11 cellular contexts compared by ENCODE assay signal in the genomic region with DNA sequence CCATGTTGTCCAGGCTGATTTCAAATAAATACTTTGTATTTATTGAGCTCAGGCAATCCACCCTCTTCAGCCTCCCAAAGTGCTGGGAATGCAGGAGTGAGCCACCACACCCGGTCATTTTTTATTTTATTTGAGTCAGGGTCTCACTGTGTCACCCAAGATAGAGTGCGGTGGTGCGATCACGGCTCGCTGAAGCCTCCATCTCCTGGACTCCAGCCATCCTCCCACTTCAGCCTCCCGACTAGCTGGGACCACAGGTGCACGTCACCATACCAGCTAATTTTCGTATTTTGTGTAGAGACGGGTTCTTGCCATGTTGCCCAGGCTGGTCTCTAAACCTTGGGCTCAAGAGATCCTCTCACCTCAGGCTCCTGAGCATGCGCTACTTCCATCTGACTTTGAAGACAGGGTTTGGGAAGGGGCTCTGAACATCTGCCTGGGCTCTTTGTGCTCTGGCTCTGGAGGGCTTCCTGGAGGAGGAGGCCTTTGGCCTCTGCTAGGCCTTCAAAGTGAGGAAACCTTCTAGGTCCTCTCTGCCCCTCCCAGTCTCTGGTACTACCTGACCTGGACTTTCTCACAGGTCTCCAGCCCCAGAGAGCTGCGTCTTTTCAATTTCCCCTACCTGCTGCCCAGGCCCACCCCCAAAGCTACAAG. TPM values are rescaled to one million over a fixed set of nuclear protein-coding genes. Genes with fewer than 3 reads are reported as not detected.
DNase-seq lines count a peak whose midpoint lies in the region; ATAC-seq and TF ChIP-seq lines count a peak whose summit lies in the region.
"Had no signal": no experiment of that assay in that cellular context is flagged by ENCODE, and none has a peak within 500 bp of the region (broad histone marks: within the 10 kb centered on the region; RNA-seq: fewer than 3 reads in every experiment).

No MANE protein-coding gene starts in this region.

- H3K4me3 Mint-ChIP-seq in CD8-positive, alpha-beta memory T cell: peak overlapping the region in 6 of 7 donors; percentile 5 to 70 (median 23)
- H3K4me3 Mint-ChIP-seq: activated T-cell treated with anti-CD3 and anti-CD28 coated beads, Interleukin-2, amount 50 U/mL, for 4 hours; CD4-positive, alpha-beta T cell had no signal

- H2BK12ac ChIP-seq in trophoblast cell (ENCODE audit: low read length): no peak overlapping the region

- H3K79me2 ChIP-seq in PC-3 (ENCODE audit: low read length) (no peaks in the 10 kb centered on the region), trophoblast cell (ENCODE audit: control insufficient read depth, insufficient read depth, low read length, poor library complexity) (no peaks in the 10 kb centered on the region)

- peaks cover 0 to 3% (median 0%) of the 10 kb centered on the region in 3 donors for H3K4me1 Mint-ChIP-seq in CD8-positive, alpha-beta memory T cell

- H3K4me3 ChIP-seq in CD8-positive, alpha-beta memory T cell (ENCODE audit: low read length): peak overlapping the region; percentile 22
- H3K4me3 ChIP-seq in PC-3 (ENCODE audit: low read length) (peak overlapping the region; percentile 58; the same call in 1 of the 2 replicates), left ventricle myocardium inferior (peak overlapping the region; percentile 74), trophoblast cell (ENCODE audit: low read depth, low read length) (no peak overlapping the region)

- no peak overlapping the region for H2BK5ac ChIP-seq in trophoblast cell (ENCODE audit: low read depth, low read length, poor library complexity)

- H3K27me3 ChIP-seq in CD8-positive, alpha-beta memory T cell (ENCODE audit: insufficient read depth, low read length, poor library complexity, severe bottlenecking): peaks cover 5% of the 10 kb centered on the region
- no peaks in the 10 kb centered on the region for H3K27me3 ChIP-seq in PC-3 (ENCODE audit: low read length)
- no peaks in the 10 kb centered on the region for H3K27me3 ChIP-seq in left ventricle myocardium inferior (ENCODE audit: low read depth)
- H3K27me3 ChIP-seq in trophoblast cell (ENCODE audit: insufficient read depth, low read length): no peaks in the 10 kb centered on the region

- peak overlapping the region; percentile 24 for H3K27ac ChIP-seq in CD8-positive, alpha-beta memory T cell (ENCODE audit: low read depth, low read length)
- H3K27ac ChIP-seq in PC-3 (ENCODE audit: low read length) (no peak overlapping the region), left ventricle myocardium inferior (replicated peaks) (peak overlapping the region; percentile 97), trophoblast cell (ENCODE audit: low read depth, low read length) (no peak overlapping the region)

- peak overlapping the region; percentile 17 for H4K91ac ChIP-seq in trophoblast cell (ENCODE audit: low read depth, low read length)

- peaks cover 6% of the 10 kb centered on the region for H3K79me1 ChIP-seq in trophoblast cell (ENCODE audit: low read length)

- H2AK5ac ChIP-seq in trophoblast cell (ENCODE audit: low read length): peak overlapping the region; percentile 21

- peak overlapping the region; percentile 26 for H3K18ac ChIP-seq in trophoblast cell (ENCODE audit: low read length)

- intact Hi-C loops in PC-3 (cut with micrococcal nuclease): no loop called here
- intact Hi-C loops in left ventricle myocardium inferior (cut with micrococcal nuclease): no loop called here

- no peak overlapping the region for H3K27ac Mint-ChIP-seq in CD8-positive, alpha-beta memory T cell
- H3K27ac Mint-ChIP-seq: CD4-positive, alpha-beta T cell had no signal

- DNase-seq in CD8-positive, alpha-beta memory T cell: no peak
- DNase-seq in PC-3 (no peak), left ventricle myocardium inferior (no peak), trophoblast cell (no peak), HT-29 (ENCODE audit: low spot score) (no peak), COLO829 (ENCODE audit: low spot score) (no peak)
- no peak for DNase-seq in activated CD4-positive, alpha-beta T cell treated with anti-CD3 and anti-CD28 coated beads, Interleukin-2, amount 50 U/mL, for 4 hours
- DNase-seq: NCI-H2029 treated with DMSO at 0.1 percent for 48 hours had no signal

- H4K20me1 ChIP-seq in PC-3 (ENCODE audit: low read length): no peaks in the 10 kb centered on the region

- CTCF ChIA-PET in CD8-positive, alpha-beta memory T cell (lab: Charles Lee): interaction anchor here (1.2 kb wide), 1 partner anchor 10 kb away, joined by 3 read pairs; no protein-coding TSS in a partner anchor
- CTCF ChIA-PET in PC-3 (lab: Charles Lee): no interaction called here

- no peaks in the 10 kb centered on the region for H3K36me3 Mint-ChIP-seq in CD8-positive, alpha-beta memory T cell

- no peak overlapping the region for H3K23ac ChIP-seq in trophoblast cell (ENCODE audit: low read length)

- ATAC-seq in PC-3 (no peak), HG03460 (IDR thresholded peaks at IDR 0.05; ENCODE audit: unreplicated experiment) (no peak)

- no peak overlapping the region for H3K4ac ChIP-seq in trophoblast cell (ENCODE audit: low read depth, low read length)

- TF ChIP-seq CTCF in PC-3 (conservative IDR thresholded peaks at IDR 0.05; ENCODE audit: low read depth, low read length): no peak
- TF ChIP-seq CTCF in left ventricle myocardium inferior (IDR thresholded peaks at IDR 0.05; ENCODE audit: borderline replicate concordance): no peak

- H3K9me3 Mint-ChIP-seq in CD8-positive, alpha-beta memory T cell: no peaks in the 10 kb centered on the region
- H3K9me3 Mint-ChIP-seq: activated T-cell treated with anti-CD3 and anti-CD28 coated beads, Interleukin-2, amount 50 U/mL, for 4 hours; CD4-positive, alpha-beta T cell had no signal

- peak overlapping the region; percentile 72; the same call in 1 of the 2 replicates for H2AFZ ChIP-seq in PC-3 (ENCODE audit: low read length)
- H2AFZ ChIP-seq in trophoblast cell (ENCODE audit: insufficient read depth, low read length, poor library complexity): no peak overlapping the region

- no TSS peak for BruUV-seq in PC-3 (replicated peaks; lab: Mats Ljungman, UMichigan)

- WGBS in trophoblast cell (ENCODE audit: extremely low coverage, insufficient coverage, insufficient read length): no CpG with 5 or more reads among the region's 11 CpGs

- no peaks in the 10 kb centered on the region for H3K9me3 ChIP-seq in CD8-positive, alpha-beta memory T cell (ENCODE audit: low read length)
- no peaks in the 10 kb centered on the region for H3K9me3 ChIP-seq in PC-3 (ENCODE audit: low read length)
- no peaks in the 10 kb centered on the region for H3K9me3 ChIP-seq in left ventricle myocardium inferior (replicated peaks)
- H3K9me3 ChIP-seq in trophoblast cell (ENCODE audit: insufficient read depth, low read depth, low read length): peaks cover 4% of the 10 kb centered on the region

- H3K27me3 Mint-ChIP-seq in CD8-positive, alpha-beta memory T cell: peaks cover 17 to 35% of the 10 kb centered on the region in 2 donors

- POLR2A ChIA-PET in CD8-positive, alpha-beta memory T cell (lab: Charles Lee): interaction anchor here (0.5 kb wide), 1 partner anchor 47 kb away, joined by 5 read pairs; no protein-coding TSS in a partner anchor
- POLR2A ChIA-PET in PC-3 (lab: Charles Lee; ENCODE audit: unreplicated experiment): no interaction called here

- no peak overlapping the region for H3K9ac ChIP-seq in PC-3 (ENCODE audit: low read length)
- no peak overlapping the region for H3K9ac ChIP-seq in trophoblast cell (ENCODE audit: low read length)

- peak overlapping the region; percentile 3 for H4K8ac ChIP-seq in trophoblast cell (ENCODE audit: low read depth, low read length)

- no peaks in the 10 kb centered on the region for H3K9me2 ChIP-seq in PC-3 (replicated peaks; ENCODE audit: low read length)

- H2BK120ac ChIP-seq in trophoblast cell (ENCODE audit: insufficient read depth, low read length, poor library complexity): peak overlapping the region; percentile 24

- no peaks in the 10 kb centered on the region for H3F3A ChIP-seq in PC-3 (ENCODE audit: low read length, unreplicated experiment)

- H3K4me1 ChIP-seq in CD8-positive, alpha-beta memory T cell (ENCODE audit: insufficient read depth, low read length): peaks cover 9% of the 10 kb centered on the region
- peaks cover 12% of the 10 kb centered on the region for H3K4me1 ChIP-seq in PC-3 (ENCODE audit: insufficient read depth, low read length)
- H3K4me1 ChIP-seq in left ventricle myocardium inferior: peaks cover 45% of the 10 kb centered on the region
- H3K4me1 ChIP-seq in trophoblast cell (ENCODE audit: control insufficient read depth in 1 of 2, insufficient read depth in 2 of 2, low read length in 2 of 2): peaks cover 11 to 22% of the 10 kb centered on the region in 2 experiments

- H4K12ac ChIP-seq in trophoblast cell (ENCODE audit: low read depth, low read length): no peak overlapping the region

- H3K36me3 ChIP-seq in CD8-positive, alpha-beta memory T cell (ENCODE audit: insufficient read depth, low read length): no peaks in the 10 kb centered on the region
- no peaks in the 10 kb centered on the region for H3K36me3 ChIP-seq in PC-3 (ENCODE audit: low read depth, low read length)
- H3K36me3 ChIP-seq in left ventricle myocardium inferior: peaks cover 7% of the 10 kb centered on the region
- no peaks in the 10 kb centered on the region for H3K36me3 ChIP-seq in trophoblast cell (ENCODE audit: control insufficient read depth in 1 of 2, insufficient read depth in 2 of 2, low read length in 2 of 2)

- peak overlapping the region; percentile 12 for H3K14ac ChIP-seq in trophoblast cell (ENCODE audit: low read length)

- H3K4me2 ChIP-seq in PC-3 (ENCODE audit: low read length) (peak overlapping the region; percentile 81), trophoblast cell (ENCODE audit: low read length) (peak overlapping the region; percentile 35)

RNA-seq across cellular contexts. Expression of a gene that starts 5.8 kb away (rescaled TPM):
- not detected for total RNA-seq in CD8-positive, alpha-beta memory T cell
- not detected for polyA plus RNA-seq in CD8-positive, alpha-beta memory T cell
- total RNA-seq in PC-3 (2014; rRNA removed) (not detected in 2 replicates), left ventricle myocardium inferior (4,061 TPM)
- polyA plus RNA-seq in trophoblast cell (2013): 3.0 and 3.8 TPM in 2 replicates
- not detected in 2 replicates for total RNA-seq in HT-29 (2014; rRNA removed; shearing (Covaris generic))
- total RNA-seq: CD4-positive, alpha-beta T cell had no signal

RNA-seq across cellular contexts. Expression of a gene that starts 8.0 kb away (rescaled TPM):
- not detected for total RNA-seq in CD8-positive, alpha-beta memory T cell
- polyA plus RNA-seq in CD8-positive, alpha-beta memory T cell: not detected
- total RNA-seq in PC-3 (2014; rRNA removed): not detected in 2 replicates
- total RNA-seq in left ventricle myocardium inferior: 1.0 TPM
- not detected in 2 replicates for polyA plus RNA-seq in trophoblast cell (2013)
- not detected in 2 replicates for total RNA-seq in HT-29 (2014; rRNA removed; shearing (Covaris generic))
- total RNA-seq: activated T-cell treated with anti-CD3 and anti-CD28 coated beads, Interleukin-2, amount 50 U/mL, for 4 hours; CD4-positive, alpha-beta T cell had no signal

RNA-seq across cellular contexts. Expression of a gene that starts 9.8 kb away (rescaled TPM):
- total RNA-seq in CD8-positive, alpha-beta memory T cell: not detected
- polyA plus RNA-seq in CD8-positive, alpha-beta memory T cell: not detected
- total RNA-seq in PC-3 (2014; rRNA removed) (not detected in 2 replicates), left ventricle myocardium inferior (0.16 TPM)
- polyA plus RNA-seq in trophoblast cell (2013): 0.12 and 0.19 TPM in 2 replicates
- not detected in 2 replicates for total RNA-seq in HT-29 (2014; rRNA removed; shearing (Covaris generic))
- total RNA-seq: activated T-cell treated with anti-CD3 and anti-CD28 coated beads, Interleukin-2, amount 50 U/mL, for 4 hours; CD4-positive, alpha-beta T cell had no signal

RNA-seq across cellular contexts. Expression of a gene that starts 31.5 kb away (rescaled TPM):
- not detected for total RNA-seq in CD8-positive, alpha-beta memory T cell
- polyA plus RNA-seq in CD8-positive, alpha-beta memory T cell: not detected
- total RNA-seq in PC-3 (2014; rRNA removed) (not detected in 2 replicates), left ventricle myocardium inferior (1.3 TPM)
- polyA plus RNA-seq in trophoblast cell (2013): 0.17 and 0.18 TPM in 2 replicates
- not detected in 2 replicates for total RNA-seq in HT-29 (2014; rRNA removed; shearing (Covaris generic))
- total RNA-seq: activated T-cell treated with anti-CD3 and anti-CD28 coated beads, Interleukin-2, amount 50 U/mL, for 4 hours; CD4-positive, alpha-beta T cell had no signal

RNA-seq across cellular contexts. Expression of a gene that starts 36.2 kb away (rescaled TPM):
- total RNA-seq in CD8-positive, alpha-beta memory T cell: 10 to 100 TPM; 49.9 to 51.5 TPM
- 24.7 TPM for polyA plus RNA-seq in CD8-positive, alpha-beta memory T cell
- total RNA-seq in PC-3 (2014; rRNA removed) (44.2 and 55.2 TPM in 2 replicates), left ventricle myocardium inferior (24.7 TPM)
- 28.3 and 29.2 TPM in 2 replicates for polyA plus RNA-seq in trophoblast cell (2013)
- total RNA-seq in HT-29 (2014; rRNA removed; shearing (Covaris generic)): 44.1 and 45.5 TPM in 2 replicates

Comparison
In these comparisons a context has a peak if more than half of its experiments do, and no peak if none do; other contexts are left out.
1. H3K27ac ChIP-seq: peak in CD8-positive, alpha-beta memory T cell (single experiment) and left ventricle myocardium inferior (single experiment); none in PC-3 (single experiment) and trophoblast cell (single experiment).
2. RNA of a gene that starts 5.8 kb away (total RNA-seq): 4,061 TPM in left ventricle myocardium inferior (single experiment); not detected in CD8-positive, alpha-beta memory T cell, not detected in PC-3 and not detected in HT-29; every median in the first group is over 1,000 times any median in the second.